In genomic region chr2:121059651-121060649, GRCh38 we compare ENCODE assay signal across 30 cellular contexts.
"Had no signal": no experiment of that assay in that cellular context is flagged by ENCODE, and none has a peak within 500 bp of the region (broad histone marks: within the 10 kb centered on the region; RNA-seq: fewer than 3 reads in every experiment).

No MANE protein-coding gene starts in this region.

- FAIRE-seq: endometrium, endothelial cell of umbilical vein had no signal

- H3K27ac Mint-ChIP-seq: activated CD4-positive, alpha-beta memory T cell treated with anti-CD3 and anti-CD28 coated beads, Interleukin-2, amount 10 ng/mL, durations not matched to agents 7 days and 5 days; activated CD4-positive, alpha-beta T cell treated with anti-CD3 and anti-CD28 coated beads for 36 hours; activated CD4-positive, alpha-beta T cell treated with anti-CD3 and anti-CD28 coated beads, Interleukin-2, amount 10 ng/mL, durations not matched to agents 24 days and 14 days; activated naive CD4-positive, alpha-beta T cell treated with anti-CD3 and anti-CD28 coated beads, Interleukin-2, amount 10 ng/mL, durations not matched to agents 7 days and 5 days; activated naive CD4-positive, alpha-beta T cell treated with anti-CD3 and anti-CD28 coated beads, Interleukin-2, amount 50 U/mL, for 72 hours; activated naive CD8-positive, alpha-beta T cell treated with anti-CD3 and anti-CD28 coated beads, Interleukin-2, amount 10 ng/mL, durations not matched to agents 7 days and 5 days; activated T-cell treated with anti-CD3 and anti-CD28 coated beads, Interleukin-2, amount 50 U/mL, for 24 hours; activated T-cell treated with anti-CD3 and anti-CD28 coated beads, Interleukin-2, amount 50 U/mL, for 72 hours; brain had no signal

- H3K4me3 ChIP-seq: ascending aorta, breast epithelium, cardiac muscle cell, colonic mucosa, esophagus squamous epithelium, gastroesophageal sphincter had no signal

- H3K36me3 ChIP-seq: ascending aorta, breast epithelium, cardiac muscle cell, colonic mucosa, esophagus squamous epithelium, gastroesophageal sphincter had no signal

- H3K4me3 Mint-ChIP-seq: activated CD4-positive, alpha-beta memory T cell treated with anti-CD3 and anti-CD28 coated beads, Interleukin-2, amount 10 ng/mL, durations not matched to agents 7 days and 5 days; activated CD4-positive, alpha-beta T cell treated with anti-CD3 and anti-CD28 coated beads for 36 hours; activated CD4-positive, alpha-beta T cell treated with anti-CD3 and anti-CD28 coated beads, Interleukin-2, amount 10 ng/mL, durations not matched to agents 24 days and 14 days; activated naive CD4-positive, alpha-beta T cell treated with anti-CD3 and anti-CD28 coated beads, Interleukin-2, amount 10 ng/mL, durations not matched to agents 7 days and 5 days; activated naive CD8-positive, alpha-beta T cell treated with anti-CD3 and anti-CD28 coated beads, Interleukin-2, amount 10 ng/mL, durations not matched to agents 7 days and 5 days; activated T-cell treated with anti-CD3 and anti-CD28 coated beads, Interleukin-2, amount 50 U/mL, for 24 hours; activated T-cell treated with anti-CD3 and anti-CD28 coated beads, Interleukin-2, amount 50 U/mL, for 72 hours; brain had no signal

- ATAC-seq: activated CD4-positive, alpha-beta T cell treated with anti-CD3 and anti-CD28 coated beads for 36 hours; activated naive CD4-positive, alpha-beta T cell treated with anti-CD3 and anti-CD28 coated beads, Interleukin-2, amount 50 U/mL, for 72 hours; activated T-cell treated with anti-CD3 and anti-CD28 coated beads, Interleukin-2, amount 50 U/mL, for 72 hours; gastroesophageal sphincter had no signal

- H3K36me3 Mint-ChIP-seq: activated naive CD4-positive, alpha-beta T cell treated with anti-CD3 and anti-CD28 coated beads, Interleukin-2, amount 10 ng/mL, durations not matched to agents 7 days and 5 days; activated naive CD4-positive, alpha-beta T cell treated with anti-CD3 and anti-CD28 coated beads, Interleukin-2, amount 50 U/mL, for 72 hours; activated naive CD8-positive, alpha-beta T cell treated with anti-CD3 and anti-CD28 coated beads, Interleukin-2, amount 10 ng/mL, durations not matched to agents 7 days and 5 days; brain had no signal

- H3K4me1 ChIP-seq: ascending aorta, breast epithelium, colonic mucosa, gastroesophageal sphincter had no signal

- H3K27ac ChIP-seq: ascending aorta, breast epithelium, cardiac muscle cell, colonic mucosa, epithelial cell of prostate, esophagus squamous epithelium, gastroesophageal sphincter had no signal

- H3K27me3 Mint-ChIP-seq: activated CD4-positive, alpha-beta T cell treated with anti-CD3 and anti-CD28 coated beads, Interleukin-2, amount 10 ng/mL, durations not matched to agents 24 days and 14 days had no signal

- H3K4me1 Mint-ChIP-seq: activated CD4-positive, alpha-beta memory T cell treated with anti-CD3 and anti-CD28 coated beads, Interleukin-2, amount 10 ng/mL, durations not matched to agents 7 days and 5 days; activated CD4-positive, alpha-beta T cell treated with anti-CD3 and anti-CD28 coated beads for 36 hours; activated CD4-positive, alpha-beta T cell treated with anti-CD3 and anti-CD28 coated beads, Interleukin-2, amount 10 ng/mL, durations not matched to agents 24 days and 14 days; activated naive CD4-positive, alpha-beta T cell treated with anti-CD3 and anti-CD28 coated beads, Interleukin-2, amount 10 ng/mL, durations not matched to agents 7 days and 5 days; activated naive CD8-positive, alpha-beta T cell treated with anti-CD3 and anti-CD28 coated beads, Interleukin-2, amount 10 ng/mL, durations not matched to agents 7 days and 5 days had no signal

- DNase-seq: activated CD4-positive, alpha-beta memory T cell treated with anti-CD3 and anti-CD28 coated beads, Interleukin-2, amount 10 ng/mL, durations not matched to agents 7 days and 5 days; activated CD4-positive, alpha-beta T cell treated with anti-CD3 and anti-CD28 coated beads for 36 hours; activated CD4-positive, alpha-beta T cell treated with anti-CD3 and anti-CD28 coated beads, Interleukin-2, amount 10 ng/mL, durations not matched to agents 24 days and 14 days; activated CD4-positive, alpha-beta T cell treated with anti-CD3 and anti-CD28 coated beads, Interleukin-2, amount 50 U/mL, for 4 hours; activated CD4-positive, CD25-positive, alpha-beta regulatory T cell; activated CD4-positive, CD25-positive, alpha-beta regulatory T cell treated with anti-CD3 and anti-CD28 coated beads, Interleukin-2, amount 50 U/mL, for 72 hours; activated CD8-positive, alpha-beta memory T cell treated with anti-CD3 and anti-CD28 coated beads, Interleukin-2, amount 50 U/mL, for 48 hours; activated gamma-delta T cell; activated naive CD4-positive, alpha-beta T cell; activated naive CD4-positive, alpha-beta T cell treated with anti-CD3 and anti-CD28 coated beads, Interleukin-2, amount 10 ng/mL, durations not matched to agents 7 days and 5 days; activated naive CD8-positive, alpha-beta T cell treated with anti-CD3 and anti-CD28 coated beads, Interleukin-2, amount 10 ng/mL, durations not matched to agents 7 days and 5 days; activated T-cell treated with anti-CD3 and anti-CD28 coated beads for 4 hours; activated T-cell treated with anti-CD3 and anti-CD28 coated beads, Interleukin-2, amount 50 U/mL, for 24 hours; activated T-cell treated with anti-CD3 and anti-CD28 coated beads, Interleukin-2, amount 50 U/mL, for 72 hours; central memory CD4-positive, alpha-beta T cell; cerebellar nuclear complex; colonic mucosa; effector CD8-positive, alpha-beta T cell; esophagus squamous epithelium; foreskin melanocyte; T-helper 2 cell had no signal

- H3K9me3 Mint-ChIP-seq: activated CD4-positive, alpha-beta memory T cell treated with anti-CD3 and anti-CD28 coated beads, Interleukin-2, amount 10 ng/mL, durations not matched to agents 7 days and 5 days; activated CD4-positive, alpha-beta T cell treated with anti-CD3 and anti-CD28 coated beads, Interleukin-2, amount 10 ng/mL, durations not matched to agents 24 days and 14 days; activated naive CD4-positive, alpha-beta T cell treated with anti-CD3 and anti-CD28 coated beads, Interleukin-2, amount 10 ng/mL, durations not matched to agents 7 days and 5 days; activated naive CD4-positive, alpha-beta T cell treated with anti-CD3 and anti-CD28 coated beads, Interleukin-2, amount 50 U/mL, for 72 hours; activated naive CD8-positive, alpha-beta T cell treated with anti-CD3 and anti-CD28 coated beads, Interleukin-2, amount 10 ng/mL, durations not matched to agents 7 days and 5 days; activated T-cell treated with anti-CD3 and anti-CD28 coated beads, Interleukin-2, amount 50 U/mL, for 24 hours; activated T-cell treated with anti-CD3 and anti-CD28 coated beads, Interleukin-2, amount 50 U/mL, for 72 hours had no signal

- H3K27me3 ChIP-seq: ascending aorta, breast epithelium, cardiac muscle cell, colonic mucosa had no signal

- H3K9me3 ChIP-seq: ascending aorta, breast epithelium, colonic mucosa, esophagus squamous epithelium, gastroesophageal sphincter had no signal
